In the genomic region with DNA sequence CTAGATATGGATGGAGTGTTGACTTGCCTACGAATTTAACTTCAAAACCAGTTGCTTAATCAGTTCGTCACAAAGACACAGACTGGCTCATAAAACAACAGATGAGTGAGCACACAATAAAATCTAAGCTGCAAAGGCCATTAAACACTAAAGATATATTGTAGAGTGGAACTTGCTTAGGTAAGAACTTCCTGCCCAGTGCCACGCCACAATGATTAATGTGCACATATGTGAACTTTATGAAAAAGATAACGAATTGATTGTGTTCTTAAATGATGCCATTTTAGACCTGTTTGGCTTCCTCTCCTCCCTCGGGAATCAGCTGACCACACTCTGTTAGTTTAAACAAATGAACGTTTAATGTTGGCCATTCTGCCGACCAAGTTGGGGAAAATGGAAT, we compare ENCODE assay signal across 33 cellular contexts.
DNase-seq lines count a peak whose midpoint lies in the region; FAIRE-seq and TF ChIP-seq lines count a peak whose summit lies in the region.
"Had no signal": no experiment of that assay in that cellular context is flagged by ENCODE, and none has a peak within 500 bp of the region (broad histone marks: within the 10 kb centered on the region; RNA-seq: fewer than 3 reads in every experiment).

No MANE protein-coding gene starts in this region.

- H3K36me3 Mint-ChIP-seq in progenitor cell of endocrine pancreas (ENCODE audit: insufficient read depth), result peaks cover 3% of the 10 kb centered on the region
- H3K36me3 Mint-ChIP-seq: activated naive CD4-positive, alpha-beta T cell treated with anti-CD3 and anti-CD28 coated beads, Interleukin-2, amount 50 U/mL, for 24 hours had no signal

- H3K4me1 Mint-ChIP-seq in progenitor cell of endocrine pancreas (ENCODE audit: low read depth), result peaks cover 12% of the 10 kb centered on the region
- H3K4me1 Mint-ChIP-seq: activated naive CD4-positive, alpha-beta T cell treated with anti-CD3 and anti-CD28 coated beads, Interleukin-2, amount 50 U/mL, for 24 hours had no signal

- no peak for TF ChIP-seq POLR2A in endothelial cell of umbilical vein (IDR thresholded peaks at IDR 0.05; ENCODE audit: low read depth, low read length)
- TF ChIP-seq POLR2A in GM12892 (IDR thresholded peaks at IDR 0.05; ENCODE audit: low read depth, low read length), result no peak

- no peaks in the 10 kb centered on the region for H3K9me3 ChIP-seq in endothelial cell of umbilical vein (replicated peaks; ENCODE audit: control insufficient read depth, insufficient read depth, low read length)
- H3K9me3 ChIP-seq: BLaER1, sigmoid colon, SJCRH30, tibial nerve had no signal

- peak overlapping the region; percentile 21 for H3K27ac Mint-ChIP-seq in progenitor cell of endocrine pancreas
- H3K27ac Mint-ChIP-seq: activated naive CD4-positive, alpha-beta T cell treated with anti-CD3 and anti-CD28 coated beads, Interleukin-2, amount 50 U/mL, for 24 hours; activated T-helper 2 cell treated with anti-CD3 and anti-CD28 coated beads, Interferon-gamma antibody, Interleukin-2, Interleukin-4, amounts not matched to agents 10 μg/mL and 5 μg/mL and 100 μg/mL, durations not matched to agents 14 hours and 24 hours and 36 hours; HFFc6 had no signal

- H3K4me3 ChIP-seq in endothelial cell of umbilical vein (replicated peaks in 1 of 3; ENCODE audit: insufficient read depth in 1 of 3, low read depth in 1 of 3, low read length in 3 of 3), result no peak overlapping the region
- H3K4me3 ChIP-seq: BLaER1, GM23248, heart left ventricle, K562, sigmoid colon, SJCRH30, tibial nerve had no signal

- H3K9me1 ChIP-seq in endothelial cell of umbilical vein (replicated peaks; ENCODE audit: control insufficient read depth, extremely low read depth, insufficient read depth, low read length), result no peaks in the 10 kb centered on the region

- no TSS peak for BruUV-seq in endothelial cell of umbilical vein (replicated peaks; lab: Mats Ljungman, UMichigan)

- no peaks in the 10 kb centered on the region for H3K36me3 ChIP-seq in endothelial cell of umbilical vein (ENCODE audit: control insufficient read depth in 2 of 2, extremely low read depth in 1 of 2, insufficient read depth in 2 of 2, low read length in 2 of 2)
- H3K36me3 ChIP-seq: BLaER1, heart left ventricle, sigmoid colon, SJCRH30, tibial nerve, WERI-Rb-1 had no signal

- dilution Hi-C loops in endothelial cell of umbilical vein (cut with MboI; ENCODE audit: extremely low pct_ligation_motif_present, low sequenced_read_pairs), result no loop called here

- CTCF ChIA-PET in endothelial cell of umbilical vein (lab: Charles Lee), result interaction anchor here (1.2 kb wide), 1 partner anchor 562 kb away, joined by 4 read pairs; no protein-coding TSS in a partner anchor

- H3K27ac ChIP-seq in endothelial cell of umbilical vein (ENCODE audit: insufficient read depth, low read depth, low read length), result no peak overlapping the region
- H3K27ac ChIP-seq: BLaER1, GM23248, heart left ventricle, sigmoid colon, SJCRH30, tibial nerve, WERI-Rb-1 had no signal

- H4K20me1 ChIP-seq in endothelial cell of umbilical vein (replicated peaks; ENCODE audit: control insufficient read depth, extremely low read depth, insufficient read depth, low read length), result no peaks in the 10 kb centered on the region
- H4K20me1 ChIP-seq: BLaER1 had no signal

- no peaks in the 10 kb centered on the region for H3K79me2 ChIP-seq in endothelial cell of umbilical vein (ENCODE audit: control insufficient read depth, insufficient read depth, low read length)

- H3K27me3 Mint-ChIP-seq in progenitor cell of endocrine pancreas, result no peaks in the 10 kb centered on the region
- H3K27me3 Mint-ChIP-seq: activated naive CD4-positive, alpha-beta T cell treated with anti-CD3 and anti-CD28 coated beads, Interleukin-2, amount 50 U/mL, for 24 hours had no signal

- H3K27me3 ChIP-seq in endothelial cell of umbilical vein (ENCODE audit: control insufficient read depth in 2 of 2, insufficient read depth in 2 of 2, low read length in 2 of 2), result no peaks in the 10 kb centered on the region
- H3K27me3 ChIP-seq: BLaER1, heart left ventricle, sigmoid colon, SJCRH30, tibial nerve had no signal

- no peak overlapping the region for H3K9ac ChIP-seq in endothelial cell of umbilical vein (replicated peaks; ENCODE audit: extremely low read depth, insufficient read depth, low read length)
- H3K9ac ChIP-seq: BLaER1, GM23248 had no signal

- FAIRE-seq in endothelial cell of umbilical vein (lab: Jason Lieb, UNC) (no peak), GM12892 (lab: Jason Lieb, UNC) (no peak)
- FAIRE-seq: G401.6, HTR-8/SVneo, K562, keratinocyte had no signal

- POLR2A ChIA-PET in endothelial cell of umbilical vein (lab: Charles Lee), result no interaction called here

- intact Hi-C loops in endothelial cell of umbilical vein (cut with micrococcal nuclease), result no loop called here

- no peak overlapping the region for H2AFZ ChIP-seq in endothelial cell of umbilical vein (ENCODE audit: low read depth, low read length)
- H2AFZ ChIP-seq: GM23248 had no signal

- H3K4me3 Mint-ChIP-seq in progenitor cell of endocrine pancreas (ENCODE audit: low read depth), result no peak overlapping the region
- H3K4me3 Mint-ChIP-seq: activated naive CD4-positive, alpha-beta T cell treated with anti-CD3 and anti-CD28 coated beads, Interleukin-2, amount 50 U/mL, for 24 hours; HFFc6 had no signal

- DNase-seq in EH (ENCODE audit: low read depth) (peak; percentile 6), NCI-H526 treated with DMSO at 0.1 percent for 48 hours (lab: John Stamatoyannopoulos, UW) (peak; percentile 60), endothelial cell of umbilical vein (ENCODE audit: low read depth, low spot score) (peak; percentile 26), progenitor cell of endocrine pancreas (ENCODE audit: low spot score, unreplicated experiment) (no peak), GM12892 (ENCODE audit: insufficient read length) (no peak), NCI-H146 (lab: John Stamatoyannopoulos, UW) (no peak), T-helper 2 cell (no peak), putamen (ENCODE audit: low spot score) (no peak)
- DNase-seq: activated CD4-positive, alpha-beta T cell treated with anti-CD3 and anti-CD28 coated beads for 48 hours; activated CD8-positive, alpha-beta memory T cell treated with anti-CD3 and anti-CD28 coated beads for 24 hours; activated T-cell treated with anti-CD3 and anti-CD28 coated beads for 4 hours; amygdala; effector CD4-positive, alpha-beta T cell; heart left ventricle; MM.1S; NCI-H2029 treated with DMSO at 0.1 percent for 48 hours; NCI-H82; RPMI8226; sigmoid colon; stimulated activated CD4-positive, alpha-beta T cell treated with anti-CD3 and anti-CD28 coated beads, Interleukin-4, amount 100 ng/mL, for 24 hours; T1000; WERI-Rb-1 had no signal

- H3K4me2 ChIP-seq in endothelial cell of umbilical vein (ENCODE audit: insufficient read depth, low read length), result no peak overlapping the region
- H3K4me2 ChIP-seq: BLaER1 had no signal

- no peaks in the 10 kb centered on the region for H3K4me1 ChIP-seq in endothelial cell of umbilical vein (ENCODE audit: control insufficient read depth, extremely low read depth, insufficient read depth, low read length)
- H3K4me1 ChIP-seq: BLaER1, heart left ventricle, sigmoid colon, SJCRH30, tibial nerve had no signal

- peaks cover 10% of the 10 kb centered on the region for H3K9me3 Mint-ChIP-seq in progenitor cell of endocrine pancreas (ENCODE audit: low read depth)
- H3K9me3 Mint-ChIP-seq: HFFc6 had no signal

- TF ChIP-seq CTCF in endothelial cell of umbilical vein (IDR thresholded peaks at IDR 0.05; ENCODE audit: extremely low read depth in 1 of 2, insufficient read depth in 1 of 2, low read depth in 1 of 2, low read length in 2 of 2) (no peak), progenitor cell of endocrine pancreas (IDR thresholded peaks at IDR 0.05; ENCODE audit: unreplicated experiment) (no peak)

TF ChIP-seq in endothelial cell of umbilical vein, 7 proteins besides CTCF, POLR2A, EP300 and RAD21:
- TF ChIP-seq GATA2 (IDR thresholded peaks at IDR 0.05; ENCODE audit: insufficient read depth, insufficient read length, low read depth, low read length), result no peak
- no peak for TF ChIP-seq JUN (IDR thresholded peaks at IDR 0.05; ENCODE audit: borderline replicate concordance, insufficient read depth, insufficient read length, low read depth)
- TF ChIP-seq, protein P1, sequence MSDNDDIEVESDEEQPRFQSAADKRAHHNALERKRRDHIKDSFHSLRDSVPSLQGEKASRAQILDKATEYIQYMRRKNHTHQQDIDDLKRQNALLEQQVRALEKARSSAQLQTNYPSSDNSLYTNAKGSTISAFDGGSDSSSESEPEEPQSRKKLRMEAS (IDR thresholded peaks at IDR 0.05; ENCODE audit: insufficient read depth, insufficient read length), result no peak
- TF ChIP-seq POLR2AphosphoS5 (IDR thresholded peaks at IDR 0.05; ENCODE audit: insufficient read depth, low read depth, low read length), result no peak
- no peak for TF ChIP-seq MYC (IDR thresholded peaks at IDR 0.05; ENCODE audit: low read depth, low read length)
- no peak for TF ChIP-seq EZH2 (IDR thresholded peaks at IDR 0.05; ENCODE audit: borderline replicate concordance, low read depth, low read length, severe bottlenecking)
- TF ChIP-seq FOS (IDR thresholded peaks at IDR 0.05; ENCODE audit: borderline replicate concordance, insufficient read depth, low read length), result no peak

Comparison
In these comparisons a context has a peak if more than half of its experiments do, and no peak if none do; other contexts are left out.
1. DNase-seq: peak in EH (single experiment), NCI-H526 treated with DMSO at 0.1 percent for 48 hours (single experiment) and endothelial cell of umbilical vein (single experiment); none in progenitor cell of endocrine pancreas (single experiment), GM12892 (single experiment), NCI-H146 (single experiment), T-helper 2 cell (0 of 5) and putamen (single experiment).